Comparison of ENCODE assay signal across 8 cellular contexts in the genomic region with DNA sequence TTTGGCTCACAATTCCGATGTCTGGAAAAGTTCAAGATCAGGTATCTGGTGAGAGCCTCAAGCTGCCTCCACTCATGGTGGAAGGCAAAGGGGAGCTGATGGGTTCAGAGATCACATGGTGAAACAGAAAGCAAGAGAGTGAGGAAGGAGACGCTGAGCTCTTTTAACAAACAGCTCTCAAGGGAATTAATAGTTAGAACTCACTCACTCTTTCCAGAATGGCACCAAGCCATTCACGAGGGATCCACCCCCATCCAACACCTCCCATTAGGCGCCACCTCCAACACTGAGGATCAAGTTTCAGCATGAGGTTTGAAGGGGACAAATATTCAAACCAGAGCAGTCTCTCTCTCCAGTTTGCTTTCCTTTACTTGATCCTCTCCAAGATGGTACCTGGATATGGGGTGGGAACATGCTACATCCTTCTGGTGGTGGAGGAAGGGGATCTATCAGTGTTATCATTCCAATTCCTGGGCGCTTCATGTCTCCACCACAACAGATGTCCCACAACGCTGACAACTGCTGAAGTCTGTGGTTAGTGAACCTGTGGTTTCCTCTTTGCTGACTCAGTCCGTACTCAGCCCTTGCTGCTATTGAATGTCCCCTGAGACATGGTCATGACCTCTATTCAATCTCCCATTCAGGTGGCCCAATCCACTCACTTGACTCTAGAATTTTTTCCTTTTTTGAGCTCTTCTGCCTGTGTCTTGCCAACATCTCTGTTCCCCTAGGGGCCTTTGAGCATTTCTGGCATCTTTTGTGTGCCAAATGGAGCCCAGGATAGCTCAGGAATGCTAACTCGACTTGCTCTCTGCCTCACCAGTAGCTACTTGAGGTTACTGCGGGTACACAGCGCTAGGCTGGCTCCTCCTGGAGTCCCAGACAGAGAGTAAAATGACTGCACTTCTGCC.
A peak's percentile ranks its signal among the peaks of the same experiment; 100 is the strongest.
DNase-seq lines count a peak whose midpoint lies in the region; ATAC-seq and FAIRE-seq lines count a peak whose summit lies in the region.

No MANE protein-coding gene starts in this region.

- ATAC-seq in HG02763 (IDR thresholded peaks at IDR 0.05; ENCODE audit: unreplicated experiment) = peak; percentile 92

- DNase-seq in stimulated activated CD4-positive, alpha-beta T cell treated with anti-CD3 and anti-CD28 coated beads, Interleukin-12 subunit alpha, Interleukin-12 subunit beta, amount 100 ng/mL, for 48 hours (ENCODE audit: low read depth in 2 of 3, low spot score in 1 of 3) = peak in 2 of 3 donors; percentile 23 to 39
- no peak for DNase-seq in stimulated activated CD4-positive, alpha-beta T cell treated with anti-CD3 and anti-CD28 coated beads, Interleukin-12 subunit alpha, Interleukin-12 subunit beta, amount 100 ng/mL, for 4 hours
- DNase-seq in NCI-H1105 (lab: John Stamatoyannopoulos, UW) (peak; percentile 55), fibroblast of peridontal ligament (ENCODE audit: extremely low read depth) (peak; percentile 8), urothelium cell line (ENCODE audit: low spot score) (peak; percentile 75), NCI-H2227 treated with DMSO at 0.1 percent for 48 hours (lab: John Stamatoyannopoulos, UW) (no peak)
- DNase-seq in activated CD4-positive, alpha-beta T cell treated with anti-CD3 and anti-CD28 coated beads for 1 hour = peak; percentile 15

- FAIRE-seq in urothelium cell line (lab: Jason Lieb, UNC) = no peak

Comparison
In these comparisons a context has a peak if more than half of its experiments do, and no peak if none do; other contexts are left out.
1. DNase-seq: peak in stimulated activated CD4-positive, alpha-beta T cell treated with anti-CD3 and anti-CD28 coated beads, Interleukin-12 subunit alpha, Interleukin-12 subunit beta, amount 100 ng/mL, for 48 hours (2 of 3), NCI-H1105 (single experiment), activated CD4-positive, alpha-beta T cell treated with anti-CD3 and anti-CD28 coated beads for 1 hour (single experiment), fibroblast of peridontal ligament (single experiment) and urothelium cell line (single experiment); none in stimulated activated CD4-positive, alpha-beta T cell treated with anti-CD3 and anti-CD28 coated beads, Interleukin-12 subunit alpha, Interleukin-12 subunit beta, amount 100 ng/mL, for 4 hours (single experiment) and NCI-H2227 treated with DMSO at 0.1 percent for 48 hours (single experiment).